In the genomic region with DNA sequence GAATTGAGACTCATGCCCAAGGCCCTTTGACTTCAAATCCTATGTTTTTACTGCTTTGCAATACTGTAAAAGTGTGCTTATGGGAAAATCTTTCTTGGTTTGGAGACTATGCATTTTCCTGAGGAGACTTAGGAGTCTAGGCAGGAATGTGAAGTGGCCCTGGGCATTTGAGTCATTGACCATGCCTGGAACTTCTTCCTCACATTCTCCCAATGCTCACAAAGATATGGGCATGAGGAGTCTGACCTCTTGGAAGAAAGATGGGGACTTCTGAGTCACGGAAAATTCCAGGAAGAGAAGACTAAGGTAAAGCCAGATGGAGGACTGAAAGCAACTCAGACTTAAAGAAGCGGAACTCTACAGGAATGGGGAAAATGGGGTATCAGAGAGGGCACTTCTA, we compare ENCODE assay signal across 22 cellular contexts. TPM values are rescaled to one million over a fixed set of nuclear protein-coding genes. Genes with fewer than 3 reads are reported as not detected.
A peak's percentile ranks its signal among the peaks of the same experiment; 100 is the strongest.
DNase-seq lines count a peak whose midpoint lies in the region; ATAC-seq and TF ChIP-seq lines count a peak whose summit lies in the region.
"Had no signal": no experiment of that assay in that cellular context is flagged by ENCODE, and none has a peak within 500 bp of the region (broad histone marks: within the 10 kb centered on the region; RNA-seq: fewer than 3 reads in every experiment).

No MANE protein-coding gene starts in this region.

- peaks cover 10% of the 10 kb centered on the region for H3K4me1 ChIP-seq in BLaER1
- H3K4me1 ChIP-seq: parathyroid adenoma, Peyer's patch, SJCRH30 had no signal

- no peaks in the 10 kb centered on the region for H3K4me1 Mint-ChIP-seq in T-cell
- H3K4me1 Mint-ChIP-seq: CD4-positive, alpha-beta memory T cell had no signal

- no peak for TF ChIP-seq CTCF in cardiac fibroblast (IDR thresholded peaks at IDR 0.05; ENCODE audit: low read depth, low read length)
- TF ChIP-seq CTCF in omental fat pad (IDR thresholded peaks at IDR 0.05) = no peak

- no peaks in the 10 kb centered on the region for H3K27me3 ChIP-seq in BLaER1
- H3K27me3 ChIP-seq: Peyer's patch, SJCRH30 had no signal

- no peak overlapping the region for H3K9ac ChIP-seq in BLaER1
- H3K9ac ChIP-seq: parathyroid adenoma had no signal

- H3K4me3 ChIP-seq in BLaER1 = no peak overlapping the region
- H3K4me3 ChIP-seq in cardiac fibroblast (replicated peaks in 1 of 2; ENCODE audit: low read depth in 2 of 2, low read length in 2 of 2) = no peak overlapping the region
- H3K4me3 ChIP-seq: Peyer's patch, SJCRH30 had no signal

- peak; percentile 31 for DNase-seq in HT1080 (ENCODE audit: low read depth)
- DNase-seq in cardiac fibroblast (ENCODE audit: low read depth in 2 of 2) = peak; percentile 5
- DNase-seq in omental fat pad (ENCODE audit: low spot score) = no peak
- no peak for DNase-seq in T-cell
- no peak for DNase-seq in NCI-H1694 treated with DMSO at 0.1 percent for 48 hours (lab: John Stamatoyannopoulos, UW)
- DNase-seq in effector CD8-positive, alpha-beta T cell (lab: John Stamatoyannopoulos, UW) = no peak
- DNase-seq: activated CD4-positive, alpha-beta T cell treated with anti-CD3 and anti-CD28 coated beads for 4 hours; activated naive CD4-positive, alpha-beta T cell treated with Interleukin-2 at 50 U/mL for 16 hours; activated T-cell treated with anti-CD3 and anti-CD28 coated beads, Interleukin-2, amount 50 U/mL, for 48 hours; CD4-positive, alpha-beta memory T cell; head of caudate nucleus; midbrain; NCI-H1105 treated with DMSO at 0.1 percent for 48 hours; NCI-H2107; Peyer's patch; SJCRH30; stimulated activated CD4-positive, alpha-beta T cell treated with anti-CD3 and anti-CD28 coated beads, Interleukin-15, amount 100 ng/mL, for 24 hours; T-helper 1 cell had no signal

- ATAC-seq in omental fat pad (ENCODE audit: low FRiP score) (peak; percentile 80), T-cell (replicated peaks in 1 of 4) (no peak), GM19395 (IDR thresholded peaks at IDR 0.05; ENCODE audit: unreplicated experiment) (no peak)

- H3K36me3 ChIP-seq in BLaER1 = no peaks in the 10 kb centered on the region
- H3K36me3 ChIP-seq: Peyer's patch, SJCRH30 had no signal

- H3K4me3 Mint-ChIP-seq in T-cell = no peak overlapping the region
- H3K4me3 Mint-ChIP-seq: CD4-positive, alpha-beta memory T cell; nephron had no signal

- peaks cover 23 to 25% of the 10 kb centered on the region in 2 donors for H3K27me3 Mint-ChIP-seq in T-cell

- H3K27ac Mint-ChIP-seq in T-cell = no peak overlapping the region

- H3K36me3 Mint-ChIP-seq in T-cell = peaks cover 6% of the 10 kb centered on the region
- H3K36me3 Mint-ChIP-seq: CD4-positive, alpha-beta memory T cell had no signal

- CTCF ChIA-PET in T-cell (lab: Charles Lee) = no interaction called here

- H3K4me2 ChIP-seq in BLaER1 = peak overlapping the region; percentile 46

- H3K27ac ChIP-seq in BLaER1 = no peak overlapping the region
- H3K27ac ChIP-seq: parathyroid adenoma, Peyer's patch, SJCRH30 had no signal

- no peaks in the 10 kb centered on the region for H3K9me3 ChIP-seq in BLaER1
- H3K9me3 ChIP-seq: Peyer's patch had no signal

- H4K20me1 ChIP-seq in BLaER1 = no peaks in the 10 kb centered on the region

- H3K9me3 Mint-ChIP-seq in T-cell = no peaks in the 10 kb centered on the region
- H3K9me3 Mint-ChIP-seq: nephron had no signal

- POLR2A ChIA-PET in T-cell (lab: Charles Lee) = no interaction called here

RNA-seq across cellular contexts. Expression of gene ZNF641, which starts 38.2 kb away (rescaled TPM):
- total RNA-seq in HT1080 (2014; rRNA removed; shearing (Covaris generic)) = 3.9 and 5.4 TPM in 2 replicates
- 2.9 and 3.6 TPM in 2 replicates for polyA plus RNA-seq in HT1080 (2015; cell fraction: cytosol; rRNA removed)
- 7.5 and 8.0 TPM in 2 replicates for polyA plus RNA-seq in HT1080 (2015; cell fraction: nucleus; rRNA removed)
- total RNA-seq in omental fat pad (10 to 100 TPM; 17.5 to 35.5 (median 20.5) TPM), T-cell (10 to 100 TPM; 26.9 to 47.5 (median 39.8) TPM)

Comparison
In these comparisons a context has a peak if more than half of its experiments do, and no peak if none do; other contexts are left out.
1. DNase-seq: peak in HT1080 (single experiment) and cardiac fibroblast (2 of 2); none in omental fat pad (single experiment), T-cell (0 of 34), NCI-H1694 treated with DMSO at 0.1 percent for 48 hours (single experiment) and effector CD8-positive, alpha-beta T cell (single experiment).